Comparison of ENCODE assay signal across 1 cellular context in genomic region chr2:177338177-177338721, GRCh38.
A peak's percentile ranks its signal among the peaks of the same experiment; 100 is the strongest.
TF ChIP-seq lines count a peak whose summit lies in the region.

No MANE protein-coding gene starts in this region.

TF ChIP-seq in HepG2, 621 proteins besides CTCF, POLR2A, EP300 and RAD21 (continued from another document):
- TF ChIP-seq, protein P1, sequence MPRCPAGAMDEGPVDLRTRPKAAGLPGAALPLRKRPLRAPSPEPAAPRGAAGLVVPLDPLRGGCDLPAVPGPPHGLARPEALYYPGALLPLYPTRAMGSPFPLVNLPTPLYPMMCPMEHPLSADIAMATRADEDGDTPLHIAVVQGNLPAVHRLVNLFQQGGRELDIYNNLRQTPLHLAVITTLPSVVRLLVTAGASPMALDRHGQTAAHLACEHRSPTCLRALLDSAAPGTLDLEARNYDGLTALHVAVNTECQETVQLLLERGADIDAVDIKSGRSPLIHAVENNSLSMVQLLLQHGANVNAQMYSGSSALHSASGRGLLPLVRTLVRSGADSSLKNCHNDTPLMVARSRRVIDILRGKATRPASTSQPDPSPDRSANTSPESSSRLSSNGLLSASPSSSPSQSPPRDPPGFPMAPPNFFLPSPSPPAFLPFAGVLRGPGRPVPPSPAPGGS (CRISPR knock-in tag; IDR thresholded peaks at IDR 0.05): no peak
- TF ChIP-seq, protein P2, sequence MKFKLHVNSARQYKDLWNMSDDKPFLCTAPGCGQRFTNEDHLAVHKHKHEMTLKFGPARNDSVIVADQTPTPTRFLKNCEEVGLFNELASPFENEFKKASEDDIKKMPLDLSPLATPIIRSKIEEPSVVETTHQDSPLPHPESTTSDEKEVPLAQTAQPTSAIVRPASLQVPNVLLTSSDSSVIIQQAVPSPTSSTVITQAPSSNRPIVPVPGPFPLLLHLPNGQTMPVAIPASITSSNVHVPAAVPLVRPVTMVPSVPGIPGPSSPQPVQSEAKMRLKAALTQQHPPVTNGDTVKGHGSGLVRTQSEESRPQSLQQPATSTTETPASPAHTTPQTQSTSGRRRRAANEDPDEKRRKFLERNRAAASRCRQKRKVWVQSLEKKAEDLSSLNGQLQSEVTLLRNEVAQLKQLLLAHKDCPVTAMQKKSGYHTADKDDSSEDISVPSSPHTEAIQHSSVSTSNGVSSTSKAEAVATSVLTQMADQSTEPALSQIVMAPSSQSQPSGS (CRISPR knock-in tag; IDR thresholded peaks at IDR 0.05): no peak
- TF ChIP-seq ZNF747 (CRISPR knock-in tag; IDR thresholded peaks at IDR 0.05; ENCODE audit: borderline replicate concordance) (no peak), HDAC6 (IDR thresholded peaks at IDR 0.05; ENCODE audit: low read depth, low read length) (no peak), MIER2 (CRISPR knock-in tag; IDR thresholded peaks at IDR 0.05) (no peak), BRD4 (CRISPR knock-in tag; IDR thresholded peaks at IDR 0.05) (no peak), ELF4 (CRISPR knock-in tag; IDR thresholded peaks at IDR 0.05; ENCODE audit: borderline replicate concordance) (no peak), BCL6 (CRISPR knock-in tag; IDR thresholded peaks at IDR 0.05) (no peak), ZNF512B (CRISPR knock-in tag; IDR thresholded peaks at IDR 0.05; ENCODE audit: borderline replicate concordance) (no peak), ZNF274 (CRISPR knock-in tag; IDR thresholded peaks at IDR 0.05) (no peak), ZNF12 (CRISPR knock-in tag; IDR thresholded peaks at IDR 0.05) (no peak), FOSL2 (CRISPR knock-in tag; IDR thresholded peaks at IDR 0.05) (peak; percentile 70), KDM6A (CRISPR knock-in tag; IDR thresholded peaks at IDR 0.05; ENCODE audit: low read depth) (no peak), CEBPB (IDR thresholded peaks at IDR 0.05; ENCODE audit: borderline replicate concordance, low read depth, low read length) (peak; percentile 63), ATF7 (IDR thresholded peaks at IDR 0.05) (peak; percentile 53; the same call in 1 of the 2 replicates), ATF7 (CRISPR knock-in tag; IDR thresholded peaks at IDR 0.05) (no peak), ZC3H13 (CRISPR knock-in tag; IDR thresholded peaks at IDR 0.05) (no peak)
- TF ChIP-seq, protein P3, sequence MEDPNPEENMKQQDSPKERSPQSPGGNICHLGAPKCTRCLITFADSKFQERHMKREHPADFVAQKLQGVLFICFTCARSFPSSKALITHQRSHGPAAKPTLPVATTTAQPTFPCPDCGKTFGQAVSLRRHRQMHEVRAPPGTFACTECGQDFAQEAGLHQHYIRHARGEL (CRISPR knock-in tag; IDR thresholded peaks at IDR 0.05): no peak
- TF ChIP-seq, protein P4, sequence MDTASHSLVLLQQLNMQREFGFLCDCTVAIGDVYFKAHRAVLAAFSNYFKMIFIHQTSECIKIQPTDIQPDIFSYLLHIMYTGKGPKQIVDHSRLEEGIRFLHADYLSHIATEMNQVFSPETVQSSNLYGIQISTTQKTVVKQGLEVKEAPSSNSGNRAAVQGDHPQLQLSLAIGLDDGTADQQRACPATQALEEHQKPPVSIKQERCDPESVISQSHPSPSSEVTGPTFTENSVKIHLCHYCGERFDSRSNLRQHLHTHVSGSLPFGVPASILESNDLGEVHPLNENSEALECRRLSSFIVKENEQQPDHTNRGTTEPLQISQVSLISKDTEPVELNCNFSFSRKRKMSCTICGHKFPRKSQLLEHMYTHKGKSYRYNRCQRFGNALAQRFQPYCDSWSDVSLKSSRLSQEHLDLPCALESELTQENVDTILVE (CRISPR knock-in tag; IDR thresholded peaks at IDR 0.05): no peak
TF ChIP-seq in HepG2: peak in this region for 3.
